ENCODE assay signal across 8 cellular contexts in the genomic region with DNA sequence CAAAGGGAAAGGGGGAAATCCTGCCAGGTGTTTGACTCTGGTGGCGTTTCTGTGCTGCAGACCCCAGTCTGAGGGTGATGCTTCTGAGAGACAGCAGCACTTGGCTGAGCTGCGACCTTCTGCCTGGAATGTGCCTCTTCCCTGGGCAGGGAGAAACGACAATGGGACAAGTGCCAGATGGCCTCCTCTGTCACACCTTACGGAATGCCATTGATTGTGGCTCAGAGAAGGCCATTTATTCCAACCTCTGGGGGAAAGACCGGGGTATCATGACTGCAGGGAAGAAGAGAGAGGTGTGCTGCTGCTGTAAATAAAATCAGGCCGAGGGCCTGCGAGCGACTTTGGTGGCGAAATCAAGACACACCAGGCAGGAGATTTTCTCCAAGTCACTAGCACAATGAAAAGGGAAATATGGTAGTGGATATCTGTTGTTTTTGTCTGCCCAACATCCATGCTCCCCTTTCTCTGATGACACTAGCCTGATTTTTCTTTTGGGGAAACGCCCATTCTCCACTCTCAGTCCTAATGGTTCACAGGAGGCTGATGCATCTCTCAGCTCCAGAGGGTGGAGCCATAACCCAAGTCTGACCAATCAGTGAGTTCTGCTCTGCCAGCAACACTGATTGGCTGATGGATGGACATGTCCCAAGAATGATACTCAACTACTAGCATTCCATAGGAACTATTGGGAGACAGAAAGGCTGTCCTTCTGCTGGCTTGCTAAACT.
DNase-seq lines count a peak whose midpoint lies in the region; ATAC-seq and TF ChIP-seq lines count a peak whose summit lies in the region.

No MANE protein-coding gene starts in this region.

- no peaks in the 10 kb centered on the region for H3K9me3 ChIP-seq in right atrium auricular region

- H3K4me3 ChIP-seq in right atrium auricular region = no peak overlapping the region

- H3K4me1 ChIP-seq in right atrium auricular region = peaks cover 0 to 55% of the 10 kb centered on the region in 2 donors

- intact Hi-C loops in Right ventricle myocardium superior (cut with DNase I) (loop anchor here (10.0 kb wide), 2 partner anchors 183 to 337 kb away; partner anchors contain the start of gene FOXP1), cardiac septum (cut with DNase I) (loop anchor here (5.0 kb wide), 3 partner anchors 55 to 185 kb away; no protein-coding TSS in a partner anchor)

- no peaks in the 10 kb centered on the region for H3K36me3 ChIP-seq in right atrium auricular region

- no peaks in the 10 kb centered on the region for H3K27me3 ChIP-seq in right atrium auricular region

- H3K27ac ChIP-seq in right atrium auricular region = peak overlapping the region; percentile 44 to 86

- DNase-seq in Right ventricle myocardium superior (no peak), cardiac septum (ENCODE audit: low spot score) (no peak), SK-N-DZ (ENCODE audit: low spot score) (peak; percentile 87), right atrium auricular region (ENCODE audit: low spot score) (no peak), GF-D8 (lab: John Stamatoyannopoulos, UW) (no peak), SW 1271 (lab: John Stamatoyannopoulos, UW) (no peak), MV-4-11 (lab: John Stamatoyannopoulos, UW) (no peak)

- peak; percentile 16 for ATAC-seq in Right ventricle myocardium superior (ENCODE audit: poor library complexity)
- ATAC-seq in HG03108 (IDR thresholded peaks at IDR 0.05; ENCODE audit: unreplicated experiment) = no peak

- no peak for TF ChIP-seq CTCF in right atrium auricular region (IDR thresholded peaks at IDR 0.05)
